ENCODE assay signal across 8 cellular contexts in genomic region chr12:49777800-49778748, GRCh38. TPM values are rescaled to one million over a fixed set of nuclear protein-coding genes. Genes with fewer than 3 reads are reported as not detected.
DNase-seq lines count a peak whose midpoint lies in the region; ATAC-seq and TF ChIP-seq lines count a peak whose summit lies in the region.

No MANE protein-coding gene starts in this region.

- H3K27me3 ChIP-seq in prostate gland (replicated peaks; ENCODE audit: insufficient read depth): no peaks in the 10 kb centered on the region

- H3K36me3 ChIP-seq in OCI-LY7 (ENCODE audit: insufficient read depth, low read length) (no peaks in the 10 kb centered on the region), prostate gland (no peaks in the 10 kb centered on the region)

- no peaks in the 10 kb centered on the region for H3K79me2 ChIP-seq in OCI-LY7 (ENCODE audit: insufficient read depth, low read depth, low read length)

- 59% methylated on average over 19 of the region's 19 CpGs for WGBS in prostate gland

- no peak overlapping the region for H3K4me2 ChIP-seq in OCI-LY7 (ENCODE audit: low read length)

- POLR2A ChIA-PET in OCI-LY7 (lab: Charles Lee): interaction anchor here (0.6 to 1.5 kb wide), 3 partner anchors 41 to 133 kb away, joined by 3 to 5 read pairs (median 3); no protein-coding TSS in a partner anchor

- no peaks in the 10 kb centered on the region for H3K9me2 ChIP-seq in OCI-LY7 (ENCODE audit: insufficient read depth, low read length)

- no TSS peak for BruUV-seq in OCI-LY7 (replicated peaks; lab: Mats Ljungman, UMichigan)

- H3K27ac ChIP-seq in OCI-LY7 (ENCODE audit: low read depth, low read length, poor library complexity, severe bottlenecking) (no peak overlapping the region), prostate gland (no peak overlapping the region)

- no peak overlapping the region for H2AFZ ChIP-seq in OCI-LY7 (ENCODE audit: low read length)

- DNase-seq in A172 (ENCODE audit: low spot score): peak; percentile 22
- peak; percentile 67 for DNase-seq in GM13977 (ENCODE audit: low spot score)
- peak; percentile 63 for DNase-seq in OCI-LY7 (ENCODE audit: low spot score)
- peak; percentile 64 for DNase-seq in activated T-helper 1 cell treated with Interleukin-2 at 50 U/mL for 16 hours (ENCODE audit: low read depth)
- DNase-seq in fibroblast of villous mesenchyme (ENCODE audit: low read depth): peak; percentile 34
- DNase-seq in prostate gland (ENCODE audit: low spot score): peak; percentile 40
- DNase-seq in mesenteric fat pad (ENCODE audit: low spot score): no peak

- CTCF ChIA-PET in OCI-LY7 (lab: Charles Lee; ENCODE audit: unreplicated experiment): interaction anchor here (0.6 to 1.8 kb wide), 7 partner anchors 37 to 141 kb away, joined by 3 to 10 read pairs (median 4); partner anchors contain the start of genes NCKAP5L and TMBIM6

- ATAC-seq in GM21526 (IDR thresholded peaks at IDR 0.05; ENCODE audit: low FRiP score, unreplicated experiment): no peak

- intact Hi-C loops in OCI-LY7 (cut with micrococcal nuclease; ENCODE audit: unreplicated experiment) (loop anchor here (2.0 to 5.0 kb wide), 4 partner anchors 37 to 279 kb away; partner anchors contain the start of genes ASIC1 and TMBIM6), prostate gland (cut with DNase I) (loop anchor here (5.0 to 10.0 kb wide), 2 partner anchors 59 to 297 kb away; no protein-coding TSS in a partner anchor)

- no peaks in the 10 kb centered on the region for H4K20me1 ChIP-seq in OCI-LY7 (ENCODE audit: insufficient read depth, low read length)

- H3K9me3 ChIP-seq in OCI-LY7 (ENCODE audit: low read length) (no peaks in the 10 kb centered on the region), prostate gland (no peaks in the 10 kb centered on the region)

- TF ChIP-seq POLR2A in prostate gland (IDR thresholded peaks at IDR 0.05): no peak

- H3K4me3 ChIP-seq in OCI-LY7 (ENCODE audit: low read depth, low read length, poor library complexity, severe bottlenecking) (no peak overlapping the region), fibroblast of villous mesenchyme (ENCODE audit: low read depth, low read length) (no peak overlapping the region), prostate gland (no peak overlapping the region)

- in situ Hi-C loops in GM13977 (cut with MboI; ENCODE audit: low pct_unique_long_range_greater_than_20kb, low sequenced_read_pairs, unreplicated experiment): loop anchor here (5.0 kb wide), 1 partner anchor 54 kb away; no protein-coding TSS in a partner anchor

- H3K4me1 ChIP-seq in OCI-LY7 (ENCODE audit: insufficient read depth, low read length, poor library complexity, severe bottlenecking) (peaks cover 8% of the 10 kb centered on the region), prostate gland (replicated peaks) (no peaks in the 10 kb centered on the region)

- TF ChIP-seq CTCF in GM13977 (IDR thresholded peaks at IDR 0.05; ENCODE audit: extremely low read depth, insufficient read depth, missing control alignments) (peak; percentile 93), OCI-LY7 (conservative IDR thresholded peaks at IDR 0.05; ENCODE audit: low read length) (peak; percentile 90), fibroblast of villous mesenchyme (IDR thresholded peaks at IDR 0.05; ENCODE audit: insufficient read depth, low read depth, low read length) (peak; percentile 91), prostate gland (IDR thresholded peaks at IDR 0.05) (peak; percentile 14 to 77 (median 62))

RNA-seq across cellular contexts. Expression of gene TMBIM6, which starts 36.7 kb away (rescaled TPM):
- total RNA-seq in A172 (2014; rRNA removed; shearing (Covaris generic)): 242 and 305 TPM in 2 replicates
- total RNA-seq in OCI-LY7 (2014; rRNA removed; shearing (Covaris generic)): 116 and 120 TPM in 2 replicates
- total RNA-seq in OCI-LY7 (2022) (170 and 172 TPM in 2 replicates), fibroblast of villous mesenchyme (377 and 506 TPM in 2 replicates), prostate gland (100 to 1,000 TPM; 541 to 778 TPM), mesenteric fat pad (477 TPM)

RNA-seq across cellular contexts. Expression of gene NCKAP5L, which starts 50.1 kb away (rescaled TPM):
- total RNA-seq in A172 (2014; rRNA removed; shearing (Covaris generic)): 12.1 and 12.6 TPM in 2 replicates
- total RNA-seq in OCI-LY7 (2014; rRNA removed; shearing (Covaris generic)): 4.6 TPM in 2 replicates
- total RNA-seq in OCI-LY7 (2022) (9.5 and 12.2 TPM in 2 replicates), fibroblast of villous mesenchyme (30.9 and 34.1 TPM in 2 replicates), prostate gland (10 to 100 TPM; 17.3 to 63.1 TPM), mesenteric fat pad (44.3 TPM)
